In the genomic region with DNA sequence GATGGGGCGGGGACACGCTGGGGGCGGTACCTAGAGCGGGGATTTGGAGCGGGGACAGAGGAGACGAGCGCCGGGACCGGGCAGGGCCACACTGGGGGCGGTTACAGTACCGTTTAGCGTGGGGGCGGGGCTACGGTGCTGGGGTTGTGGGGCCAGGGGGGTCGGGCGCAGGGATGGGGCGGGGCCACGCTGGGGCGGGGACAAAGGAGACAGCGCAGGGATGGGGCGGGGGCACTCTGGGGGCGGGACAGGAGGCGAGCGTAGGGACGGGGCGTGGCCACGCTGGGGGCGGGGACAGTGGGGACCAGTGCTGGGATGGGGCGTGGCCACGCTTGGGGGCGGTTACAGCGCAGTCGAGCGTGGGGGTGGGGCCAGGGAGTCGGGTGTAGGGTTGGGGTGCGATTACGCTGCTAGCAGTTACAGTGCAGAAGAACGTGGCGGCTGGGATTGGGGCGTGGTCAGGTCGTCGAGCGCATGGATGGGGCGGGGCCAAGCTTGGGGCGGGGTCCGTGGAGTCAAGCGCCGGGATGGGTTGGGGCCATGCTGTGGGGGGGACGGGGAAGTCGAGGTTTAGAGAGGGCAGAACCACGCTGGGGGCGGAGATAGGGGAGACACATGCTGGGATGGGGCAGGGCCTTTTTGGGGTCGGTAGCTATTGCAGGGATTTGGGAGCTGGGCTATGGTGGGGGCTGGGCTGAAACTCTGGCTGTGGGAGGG, we compare ENCODE assay signal across 8 cellular contexts. TPM values are rescaled to one million over a fixed set of nuclear protein-coding genes. Genes with fewer than 3 reads are reported as not detected.
DNase-seq lines count a peak whose midpoint lies in the region; TF ChIP-seq lines count a peak whose summit lies in the region.

No MANE protein-coding gene starts in this region.

- H2BK15ac ChIP-seq in neuronal stem cell (ENCODE audit: low read length), result peak overlapping the region; percentile 89

- H3K23ac ChIP-seq in neuronal stem cell (ENCODE audit: low read depth, low read length, poor library complexity), result peak overlapping the region; percentile 99

- peaks cover 12% of the 10 kb centered on the region for H3K36me3 ChIP-seq in SJSA1
- peaks cover 19 to 23% of the 10 kb centered on the region in 2 donors for H3K36me3 ChIP-seq in neuronal stem cell (replicated peaks in 1 of 2; ENCODE audit: control insufficient read depth in 2 of 2, insufficient read depth in 2 of 2, low read length in 2 of 2)
- H3K36me3 ChIP-seq in stomach smooth muscle (ENCODE audit: control insufficient read depth in 2 of 2, insufficient read depth in 2 of 2, low read length in 2 of 2), result peaks cover 3 to 5% of the 10 kb centered on the region in 2 donors

- peaks cover 2% of the 10 kb centered on the region; the same call in 1 of the 2 replicates for H3K27me3 Mint-ChIP-seq in HFFc6 (ENCODE audit: insufficient read depth)

- H3K4me1 Mint-ChIP-seq in HFFc6 (ENCODE audit: low read depth), result peaks cover 15% of the 10 kb centered on the region

- H3K36me3 Mint-ChIP-seq in HFFc6 (ENCODE audit: low read depth), result peaks cover 8% of the 10 kb centered on the region; the same call in 1 of the 2 replicates

- H3K9me3 ChIP-seq in SJSA1 (replicated peaks) (no peaks in the 10 kb centered on the region), neuronal stem cell (replicated peaks in 1 of 2; ENCODE audit: control insufficient read depth in 2 of 2, insufficient read depth in 1 of 2, low read depth in 1 of 2, low read length in 2 of 2) (no peaks in the 10 kb centered on the region), stomach smooth muscle (ENCODE audit: control insufficient read depth in 2 of 2, low read length in 2 of 2) (no peaks in the 10 kb centered on the region)

- WGBS in neuronal stem cell (ENCODE audit: extremely low coverage in 2 of 2, insufficient read length in 2 of 2, insufficient replicate concordance in 1 of 2), 2 donors, result no CpG with 5 or more reads among the region's 53 CpGs

- H2BK120ac ChIP-seq in neuronal stem cell (ENCODE audit: low read depth, low read length), result no peak overlapping the region

- H3K27me3 ChIP-seq in SJSA1 (replicated peaks), result no peaks in the 10 kb centered on the region
- no peaks in the 10 kb centered on the region for H3K27me3 ChIP-seq in neuronal stem cell (ENCODE audit: control insufficient read depth in 3 of 3, insufficient read depth in 3 of 3, low read depth in 1 of 3, low read length in 3 of 3)
- no peaks in the 10 kb centered on the region for H3K27me3 ChIP-seq in stomach smooth muscle (ENCODE audit: control insufficient read depth in 1 of 2, insufficient read depth in 2 of 2, low read length in 2 of 2)

- H2BK5ac ChIP-seq in neuronal stem cell (ENCODE audit: low read length), result peak overlapping the region; percentile 100

- peak overlapping the region; percentile 92 for H2AK5ac ChIP-seq in neuronal stem cell (ENCODE audit: low read depth, low read length)

- H4K91ac ChIP-seq in neuronal stem cell (ENCODE audit: low read depth, low read length, poor library complexity), result no peak overlapping the region

- H3K27ac Mint-ChIP-seq in HFFc6, result peak overlapping the region; percentile 93

- H3K4me3 ChIP-seq in SJSA1, result peak overlapping the region; percentile 79
- H3K4me3 ChIP-seq in neuronal stem cell (ENCODE audit: low read length in 2 of 2), result peak overlapping the region; percentile 76 to 96
- peak overlapping the region; percentile 85 to 91 for H3K4me3 ChIP-seq in stomach smooth muscle (ENCODE audit: low read length in 2 of 2)

- H3K9ac ChIP-seq in neuronal stem cell (ENCODE audit: low read depth, low read length, poor library complexity), result peak overlapping the region; percentile 99
- peak overlapping the region; percentile 81 to 89 for H3K9ac ChIP-seq in stomach smooth muscle (ENCODE audit: low read length in 2 of 2)

- peak overlapping the region; percentile 97 for H3K4ac ChIP-seq in neuronal stem cell (ENCODE audit: low read length)

- TF ChIP-seq CTCF in HFFc6 (IDR thresholded peaks at IDR 0.05), result no peak

- peak overlapping the region; percentile 89 for H3K4me3 Mint-ChIP-seq in HFFc6

- peak overlapping the region; percentile 97 for H2AFZ ChIP-seq in neuronal stem cell (ENCODE audit: low read length)

- H3K79me1 ChIP-seq in neuronal stem cell (ENCODE audit: low read depth, low read length), result peaks cover 14% of the 10 kb centered on the region

- no peak overlapping the region for H4K8ac ChIP-seq in neuronal stem cell (ENCODE audit: low read depth, low read length)

- H3K27ac ChIP-seq in SJSA1, result peak overlapping the region; percentile 57
- H3K27ac ChIP-seq in neuronal stem cell (replicated peaks; ENCODE audit: low read length), result peak overlapping the region; percentile 99
- peak overlapping the region; percentile 98 for H3K27ac ChIP-seq in stomach smooth muscle (ENCODE audit: low read length)

- peak overlapping the region; percentile 99 for H3K18ac ChIP-seq in neuronal stem cell (ENCODE audit: low read length)

- H2BK12ac ChIP-seq in neuronal stem cell (ENCODE audit: low read length), result no peak overlapping the region

- H3K14ac ChIP-seq in neuronal stem cell (ENCODE audit: low read length), result peak overlapping the region; percentile 8

- DNase-seq in EL (peak; percentile 98), HFFc6 (peak; percentile 97), NAMALWA (ENCODE audit: low spot score) (peak; percentile 97), SJSA1 (ENCODE audit: low read depth in 1 of 2, low spot score in 2 of 2) (peak; percentile 43 to 98), foreskin melanocyte (peak; percentile 88), neuronal stem cell (ENCODE audit: low spot score) (peak; percentile 96)
- DNase-seq in activated naive CD4-positive, alpha-beta T cell (lab: John Stamatoyannopoulos, UW), result peak; percentile 95 to 99 (median 98)

- H3K4me2 ChIP-seq in neuronal stem cell (ENCODE audit: insufficient read depth, low read length, poor library complexity, severe bottlenecking), result peak overlapping the region; percentile 69

- H3K4me1 ChIP-seq in SJSA1 (replicated peaks) (peaks cover 10% of the 10 kb centered on the region), neuronal stem cell (ENCODE audit: control insufficient read depth in 2 of 2, insufficient read depth in 1 of 2, low read depth in 1 of 2, low read length in 2 of 2) (peaks cover 8 to 9% of the 10 kb centered on the region in 2 donors), stomach smooth muscle (ENCODE audit: control insufficient read depth, insufficient read depth, low read length) (peaks cover 21% of the 10 kb centered on the region)

- no peaks in the 10 kb centered on the region for H3K9me3 Mint-ChIP-seq in HFFc6

RNA-seq across cellular contexts. Expression of gene ALKBH7, which starts 0.7 kb away (rescaled TPM):
- total RNA-seq in HFFc6 (2021; fragmentation: NEBNext Ultra II Directional; extraction: Animal tissue kit (Norgen Biotek cat#: 25700)), result 10 to 100 TPM; 40.8 to 60.7 (median 47.9) TPM
- 24.0 and 45.2 TPM in 2 replicates for total RNA-seq in SJSA1 (2014; rRNA removed; shearing (Covaris generic))
- polyA plus RNA-seq in neuronal stem cell (2013, experiment 1 of 2), result 79.0 TPM
- 74.8 TPM for polyA plus RNA-seq in neuronal stem cell (2013, experiment 2 of 2)

RNA-seq across cellular contexts. Expression of gene PSPN, which starts 2.5 kb away (rescaled TPM):
- total RNA-seq in HFFc6 (2021; fragmentation: NEBNext Ultra II Directional; extraction: Animal tissue kit (Norgen Biotek cat#: 25700)), result 1 to 10 TPM; 1.1 to 2.0 (median 1.5) TPM
- total RNA-seq in SJSA1 (2014; rRNA removed; shearing (Covaris generic)), result 1.2 and 1.3 TPM in 2 replicates
- 1.7 TPM for polyA plus RNA-seq in neuronal stem cell (2013, experiment 1 of 2)
- polyA plus RNA-seq in neuronal stem cell (2013, experiment 2 of 2), result 1.6 TPM

RNA-seq across cellular contexts. Expression of gene CLPP, which starts 11.9 kb away (rescaled TPM):
- total RNA-seq in HFFc6 (2021; fragmentation: NEBNext Ultra II Directional; extraction: Animal tissue kit (Norgen Biotek cat#: 25700)), result 100 to 1,000 TPM; 106 to 114 (median 107) TPM
- 106 and 118 TPM in 2 replicates for total RNA-seq in SJSA1 (2014; rRNA removed; shearing (Covaris generic))
- polyA plus RNA-seq in neuronal stem cell (2013, experiment 1 of 2), result 127 TPM
- 121 TPM for polyA plus RNA-seq in neuronal stem cell (2013, experiment 2 of 2)

RNA-seq across cellular contexts. Expression of gene GTF2F1, which starts 19.7 kb away (rescaled TPM):
- 10 to 100 TPM; 70.4 to 75.1 (median 71.4) TPM for total RNA-seq in HFFc6 (2021; fragmentation: NEBNext Ultra II Directional; extraction: Animal tissue kit (Norgen Biotek cat#: 25700))
- total RNA-seq in SJSA1 (2014; rRNA removed; shearing (Covaris generic)), result 35.6 and 46.9 TPM in 2 replicates
- 70.8 TPM for polyA plus RNA-seq in neuronal stem cell (2013, experiment 1 of 2)
- polyA plus RNA-seq in neuronal stem cell (2013, experiment 2 of 2), result 70.1 TPM

RNA-seq across cellular contexts. Expression of gene ACER1, which starts 39.8 kb away (rescaled TPM):
- total RNA-seq in HFFc6 (2021; fragmentation: NEBNext Ultra II Directional; extraction: Animal tissue kit (Norgen Biotek cat#: 25700)), result not detected
- not detected in 2 replicates for total RNA-seq in SJSA1 (2014; rRNA removed; shearing (Covaris generic))
- not detected for polyA plus RNA-seq in neuronal stem cell (2013, experiment 1 of 2)
- polyA plus RNA-seq in neuronal stem cell (2013, experiment 2 of 2), result not detected

Comparison
In these comparisons a context has a peak if more than half of its experiments do, and no peak if none do; other contexts are left out.
1. Peak in every context shown above with its lines: DNase-seq, H3K4me3 ChIP-seq and H3K27ac ChIP-seq.